15 cellular contexts compared by ENCODE assay signal in the genomic region with DNA sequence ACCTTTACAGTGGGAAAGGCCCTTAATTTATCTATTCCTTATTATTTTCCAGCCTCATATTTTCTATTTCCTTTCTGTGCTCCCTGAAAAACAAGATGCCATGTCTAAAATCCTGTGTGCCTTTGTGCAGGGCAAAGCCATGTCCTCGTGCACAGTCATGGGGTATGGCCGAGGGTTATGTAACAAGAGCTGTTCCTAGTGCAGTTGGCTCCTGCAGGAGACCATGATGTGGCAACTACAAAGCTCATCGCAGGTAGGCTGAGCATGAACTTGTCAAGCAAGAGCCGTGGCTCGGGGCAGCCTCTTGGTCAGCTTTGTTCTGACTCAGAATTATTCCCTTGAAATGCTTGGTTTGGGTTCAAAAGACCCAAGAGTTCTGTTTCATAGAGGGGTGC.
"Had no signal": no experiment of that assay in that cellular context is flagged by ENCODE, and none has a peak within 500 bp of the region (broad histone marks: within the 10 kb centered on the region; RNA-seq: fewer than 3 reads in every experiment).

No MANE protein-coding gene starts in this region.

- H3K27me3 Mint-ChIP-seq: activated CD4-positive, alpha-beta T cell treated with anti-CD3 and anti-CD28 coated beads for 36 hours; activated naive CD8-positive, alpha-beta T cell had no signal

- H3K4me3 Mint-ChIP-seq: activated CD4-positive, alpha-beta T cell treated with anti-CD3 and anti-CD28 coated beads for 36 hours; activated naive CD8-positive, alpha-beta T cell; endodermal cell; nephron progenitor cell; stimulated activated effector memory CD8-positive, alpha-beta T cell treated with anti-CD3 and anti-CD28 coated beads, Interleukin-12 subunit alpha, Interleukin-12 subunit beta, amount 100 ng/mL, for 72 hours; T-helper 1 cell treated with Interleukin-12 subunit alpha and Interleukin-12 subunit beta and Interleukin-4 antibody, amounts not matched to agents 30 μg/mL and 1 μg/mL, for 36 hours had no signal

- DNase-seq: activated CD4-positive, alpha-beta T cell treated with anti-CD3 and anti-CD28 coated beads for 36 hours; activated CD8-positive, alpha-beta memory T cell treated with anti-CD3 and anti-CD28 coated beads, Interleukin-2, amount 50 U/mL, for 48 hours; activated gamma-delta T cell treated with Interleukin-2 at 50 U/mL for 16 hours; brain microvascular endothelial cell; cerebellar nuclear complex; endodermal cell; glutamatergic neuron; hypothalamus; kidney glomerular epithelial cell; nephron progenitor cell; uterus had no signal

- H3K4me3 ChIP-seq: esophagus muscularis mucosa, uterus had no signal

- H3K27ac Mint-ChIP-seq: activated naive CD8-positive, alpha-beta T cell; stimulated activated effector memory CD8-positive, alpha-beta T cell treated with anti-CD3 and anti-CD28 coated beads, Interleukin-12 subunit alpha, Interleukin-12 subunit beta, amount 100 ng/mL, for 72 hours had no signal

- H3K9me3 ChIP-seq: esophagus muscularis mucosa, uterus had no signal

- H3K27ac ChIP-seq: brain microvascular endothelial cell, esophagus muscularis mucosa, uterus had no signal

- H3K36me3 ChIP-seq: brain microvascular endothelial cell, uterus had no signal

- H3K27me3 ChIP-seq: brain microvascular endothelial cell, esophagus muscularis mucosa, uterus had no signal

- ATAC-seq: activated CD4-positive, alpha-beta T cell treated with anti-CD3 and anti-CD28 coated beads for 36 hours; stimulated activated effector memory CD8-positive, alpha-beta T cell treated with anti-CD3 and anti-CD28 coated beads, Interleukin-12 subunit alpha, Interleukin-12 subunit beta, amount 100 ng/mL, for 72 hours had no signal

- H3K4me1 ChIP-seq: uterus had no signal

- H3K9me3 Mint-ChIP-seq: endodermal cell; stimulated activated effector memory CD8-positive, alpha-beta T cell treated with anti-CD3 and anti-CD28 coated beads, Interleukin-12 subunit alpha, Interleukin-12 subunit beta, amount 100 ng/mL, for 72 hours had no signal

- H3K36me3 Mint-ChIP-seq: stimulated activated effector memory CD8-positive, alpha-beta T cell treated with anti-CD3 and anti-CD28 coated beads, Interleukin-12 subunit alpha, Interleukin-12 subunit beta, amount 100 ng/mL, for 72 hours had no signal
